23 cellular contexts compared by ENCODE assay signal in genomic region chr9:131554865-131555351, GRCh38. TPM values are rescaled to one million over a fixed set of nuclear protein-coding genes. Genes with fewer than 3 reads are reported as not detected.
DNase-seq lines count a peak whose midpoint lies in the region; ATAC-seq and TF ChIP-seq lines count a peak whose summit lies in the region.
"Had no signal": no experiment of that assay in that cellular context is flagged by ENCODE, and none has a peak within 500 bp of the region (broad histone marks: within the 10 kb centered on the region; RNA-seq: fewer than 3 reads in every experiment).

No MANE protein-coding gene starts in this region.

- H3K79me2 ChIP-seq in hepatocyte: no peaks in the 10 kb centered on the region
- H3K79me2 ChIP-seq in neural progenitor cell (ENCODE audit: low read depth): no peaks in the 10 kb centered on the region
- H3K79me2 ChIP-seq: parathyroid adenoma had no signal

- no peak overlapping the region for H2AFZ ChIP-seq in hepatocyte
- H2AFZ ChIP-seq in neural progenitor cell (replicated peaks): peak overlapping the region; percentile 90
- H2AFZ ChIP-seq: parathyroid adenoma had no signal

- no peaks in the 10 kb centered on the region for H3K9me2 ChIP-seq in hepatocyte (replicated peaks; ENCODE audit: insufficient read depth)

- POLR2A ChIA-PET in CD4-positive, alpha-beta T cell (lab: Charles Lee): interaction anchor here (0.6 to 1.2 kb wide), 2 partner anchors 15 to 325 kb away, joined by 3 read pairs; no protein-coding TSS in a partner anchor

- no peak overlapping the region for H3K27ac Mint-ChIP-seq in CD4-positive, alpha-beta T cell
- no peak overlapping the region for H3K27ac Mint-ChIP-seq in neural progenitor cell
- H3K27ac Mint-ChIP-seq: activated B cell treated with CpG ODN at 0.5 μM for 24 hours; activated CD4-positive, alpha-beta memory T cell treated with anti-CD3 and anti-CD28 coated beads, Interleukin-2, amount 10 ng/mL, durations not matched to agents 7 days and 5 days; CD14-positive monocyte; dendritic cell treated with granulocyte-macrophage colony-stimulating factor and Interleukin-4, amounts not matched to agents 40 ng/mL and 50 ng/mL, for 4 days had no signal

- H3K9me3 ChIP-seq in CD4-positive, alpha-beta T cell (ENCODE audit: control insufficient read depth, low read length): no peaks in the 10 kb centered on the region
- H3K9me3 ChIP-seq in HUES6 (ENCODE audit: control insufficient read depth, insufficient read depth, low read depth, low read length): peaks cover 12% of the 10 kb centered on the region
- no peaks in the 10 kb centered on the region for H3K9me3 ChIP-seq in hepatocyte (ENCODE audit: low read depth)
- peaks cover 2% of the 10 kb centered on the region for H3K9me3 ChIP-seq in neural progenitor cell (ENCODE audit: low read depth)
- H3K9me3 ChIP-seq: breast epithelium, gastroesophageal sphincter, SJCRH30, uterus had no signal

- no peaks in the 10 kb centered on the region for H3K9me3 Mint-ChIP-seq in CD4-positive, alpha-beta T cell
- peaks cover 17% of the 10 kb centered on the region for H3K9me3 Mint-ChIP-seq in neural progenitor cell
- H3K9me3 Mint-ChIP-seq: activated B cell treated with CpG ODN at 0.5 μM for 24 hours; activated CD4-positive, alpha-beta memory T cell treated with anti-CD3 and anti-CD28 coated beads, Interleukin-2, amount 10 ng/mL, durations not matched to agents 7 days and 5 days; dendritic cell treated with granulocyte-macrophage colony-stimulating factor and Interleukin-4, amounts not matched to agents 40 ng/mL and 50 ng/mL, for 4 days had no signal

- 26% methylated on average over 28 of the region's 49 CpGs for WGBS in hepatocyte (ENCODE audit: low lambda C conversion rate, missing lambda C conversion rate)

- H3K4me3 ChIP-seq in HUES6 (ENCODE audit: low read depth, low read length) (peak overlapping the region; percentile 46; the same call in 1 of the 2 replicates), hepatocyte (no peak overlapping the region), neural progenitor cell (peak overlapping the region; percentile 47)
- H3K4me3 ChIP-seq: breast epithelium, gastroesophageal sphincter, SJCRH30, uterus had no signal

- no peaks in the 10 kb centered on the region for H3K4me1 ChIP-seq in HUES6 (ENCODE audit: control insufficient read depth, insufficient read depth, low read length)
- no peaks in the 10 kb centered on the region for H3K4me1 ChIP-seq in hepatocyte (ENCODE audit: insufficient read depth)
- no peaks in the 10 kb centered on the region for H3K4me1 ChIP-seq in neural progenitor cell
- H3K4me1 ChIP-seq: breast epithelium, parathyroid adenoma, SJCRH30, uterus had no signal

- ATAC-seq in CD4-positive, alpha-beta T cell (ENCODE audit: poor library complexity): peak; percentile 48
- ATAC-seq in HG03521 (IDR thresholded peaks at IDR 0.05; ENCODE audit: unreplicated experiment): no peak
- ATAC-seq: gastroesophageal sphincter had no signal

- H3K4me3 Mint-ChIP-seq in CD4-positive, alpha-beta T cell: no peak overlapping the region
- H3K4me3 Mint-ChIP-seq in neural progenitor cell: peak overlapping the region; percentile 48
- H3K4me3 Mint-ChIP-seq: activated B cell treated with CpG ODN at 0.5 μM for 24 hours; activated CD4-positive, alpha-beta memory T cell treated with anti-CD3 and anti-CD28 coated beads, Interleukin-2, amount 10 ng/mL, durations not matched to agents 7 days and 5 days; dendritic cell treated with granulocyte-macrophage colony-stimulating factor and Interleukin-4, amounts not matched to agents 40 ng/mL and 50 ng/mL, for 4 days had no signal

- H3K36me3 ChIP-seq in HUES6 (ENCODE audit: control insufficient read depth, insufficient read depth, low read length) (no peaks in the 10 kb centered on the region), hepatocyte (replicated peaks; ENCODE audit: insufficient read depth, low read depth) (no peaks in the 10 kb centered on the region), neural progenitor cell (no peaks in the 10 kb centered on the region)
- H3K36me3 ChIP-seq: breast epithelium, gastroesophageal sphincter, SJCRH30, uterus had no signal

- no peak for DNase-seq in CD4-positive, alpha-beta T cell
- DNase-seq in hepatocyte (ENCODE audit: low spot score): no peak
- DNase-seq in neural progenitor cell (ENCODE audit: low spot score): peak; percentile 45
- DNase-seq in activated CD4-positive, CD25-positive, alpha-beta regulatory T cell (lab: John Stamatoyannopoulos, UW): no peak
- DNase-seq in foreskin melanocyte: no peak
- no peak for DNase-seq in NCI-H187 treated with DMSO at 0.1 percent for 48 hours (lab: John Stamatoyannopoulos, UW)
- DNase-seq: activated B cell treated with CpG ODN at 0.5 μM for 24 hours; activated CD4-positive, alpha-beta memory T cell treated with anti-CD3 and anti-CD28 coated beads, Interleukin-2, amount 10 ng/mL, durations not matched to agents 7 days and 5 days; GDM1; IMR-90; NCI-H2227 treated with DMSO at 0.1 percent for 48 hours; SJCRH30; stimulated activated CD4-positive, alpha-beta T cell treated with anti-CD3 and anti-CD28 coated beads, Interleukin-2, amount 100 ng/mL, for 24 hours; uterus had no signal

- H3K4me1 Mint-ChIP-seq in CD4-positive, alpha-beta T cell (ENCODE audit: low read depth): no peaks in the 10 kb centered on the region
- no peaks in the 10 kb centered on the region for H3K4me1 Mint-ChIP-seq in neural progenitor cell
- H3K4me1 Mint-ChIP-seq: activated B cell treated with CpG ODN at 0.5 μM for 24 hours had no signal

- H4K20me1 ChIP-seq in hepatocyte (ENCODE audit: insufficient read depth, poor library complexity, severe bottlenecking): no peaks in the 10 kb centered on the region
- H4K20me1 ChIP-seq in neural progenitor cell (ENCODE audit: low read depth): no peaks in the 10 kb centered on the region

- CTCF ChIA-PET in CD4-positive, alpha-beta T cell (lab: Charles Lee): no interaction called here

- H3K9ac ChIP-seq in HUES6 (ENCODE audit: low read length): no peak overlapping the region
- no peak overlapping the region for H3K9ac ChIP-seq in neural progenitor cell
- H3K9ac ChIP-seq: parathyroid adenoma had no signal

- H3K36me3 Mint-ChIP-seq in CD4-positive, alpha-beta T cell (ENCODE audit: low read depth): no peaks in the 10 kb centered on the region
- no peaks in the 10 kb centered on the region for H3K36me3 Mint-ChIP-seq in neural progenitor cell
- H3K36me3 Mint-ChIP-seq: CD14-positive monocyte had no signal

- peaks cover 20% of the 10 kb centered on the region for H3K27me3 ChIP-seq in CD4-positive, alpha-beta T cell (ENCODE audit: control insufficient read depth, insufficient read depth, low read length)
- peaks cover 28% of the 10 kb centered on the region for H3K27me3 ChIP-seq in HUES6 (ENCODE audit: control insufficient read depth, insufficient read depth, low read length)
- peaks cover 32% of the 10 kb centered on the region for H3K27me3 ChIP-seq in hepatocyte
- peaks cover 42% of the 10 kb centered on the region for H3K27me3 ChIP-seq in neural progenitor cell
- H3K27me3 ChIP-seq: SJCRH30 had no signal

- no peak for TF ChIP-seq CTCF in CD4-positive, alpha-beta T cell (IDR thresholded peaks at IDR 0.05)
- TF ChIP-seq CTCF in hepatocyte (IDR thresholded peaks at IDR 0.05; ENCODE audit: poor library complexity): no peak
- no peak for TF ChIP-seq CTCF in neural progenitor cell (IDR thresholded peaks at IDR 0.05)

- H3K27me3 Mint-ChIP-seq in CD4-positive, alpha-beta T cell: peaks cover 58% of the 10 kb centered on the region
- peaks cover 28% of the 10 kb centered on the region for H3K27me3 Mint-ChIP-seq in neural progenitor cell (ENCODE audit: insufficient read depth, low read depth)

- H3K4me2 ChIP-seq in hepatocyte (peak overlapping the region; percentile 71), neural progenitor cell (peak overlapping the region; percentile 79)

- H3F3A ChIP-seq in neural progenitor cell (ENCODE audit: low read depth): no peaks in the 10 kb centered on the region

- no peak overlapping the region for H3K27ac ChIP-seq in CD4-positive, alpha-beta T cell (ENCODE audit: low read depth, low read length)
- H3K27ac ChIP-seq in HUES6 (ENCODE audit: low read depth, low read length) (no peak overlapping the region), hepatocyte (no peak overlapping the region), neural progenitor cell (no peak overlapping the region)
- H3K27ac ChIP-seq: breast epithelium, gastroesophageal sphincter, parathyroid adenoma, SJCRH30, uterus had no signal

- intact Hi-C loops in CD4-positive, alpha-beta T cell (cut with DNase I, micrococcal nuclease): no loop called here

RNA-seq across cellular contexts. Expression of gene PRRT1B, which starts 9.6 kb away (rescaled TPM):
- not detected for total RNA-seq in CD4-positive, alpha-beta T cell
- total RNA-seq in hepatocyte: 0.17 TPM in 1 of 2 replicates, not detected in the other
- 1.0 and 1.4 TPM in 2 replicates for polyA plus RNA-seq in hepatocyte
- total RNA-seq in neural progenitor cell (ENCODE audit: low replicate concordance): not detected in 2 replicates
- total RNA-seq: activated B cell treated with CpG ODN at 0.5 μM for 24 hours; activated CD4-positive, alpha-beta memory T cell treated with anti-CD3 and anti-CD28 coated beads, Interleukin-2, amount 10 ng/mL, durations not matched to agents 7 days and 5 days; gastroesophageal sphincter; IMR-90; MCF 10A; SJCRH30; uterus had no signal
- polyA plus RNA-seq: CD14-positive monocyte, esophagus, IMR-90 had no signal

RNA-seq across cellular contexts. Expression of gene UCK1, which starts 23.8 kb away (rescaled TPM):
- 10 to 100 TPM; 22.1 to 22.5 TPM for total RNA-seq in CD4-positive, alpha-beta T cell
- total RNA-seq in hepatocyte (22.2 and 28.0 TPM in 2 replicates), neural progenitor cell (ENCODE audit: low replicate concordance) (30.7 and 41.1 TPM in 2 replicates)
- 32.7 and 36.8 TPM in 2 replicates for polyA plus RNA-seq in hepatocyte

RNA-seq across cellular contexts. Expression of gene POMT1, which starts 52.2 kb away (rescaled TPM):
- total RNA-seq in CD4-positive, alpha-beta T cell: 10 to 100 TPM; 50.1 to 50.5 TPM
- total RNA-seq in hepatocyte (27.4 and 35.3 TPM in 2 replicates), neural progenitor cell (ENCODE audit: low replicate concordance) (31.1 and 48.0 TPM in 2 replicates)
- polyA plus RNA-seq in hepatocyte: 34.4 and 44.8 TPM in 2 replicates
